ENCODE assay signal across 12 cellular contexts in genomic region chr17:80279895-80280294, GRCh38. TPM values are rescaled to one million over a fixed set of nuclear protein-coding genes. Genes with fewer than 3 reads are reported as not detected.
DNase-seq lines count a peak whose midpoint lies in the region; ATAC-seq and TF ChIP-seq lines count a peak whose summit lies in the region.
"Had no signal": no experiment of that assay in that cellular context is flagged by ENCODE, and none has a peak within 500 bp of the region (broad histone marks: within the 10 kb centered on the region; RNA-seq: fewer than 3 reads in every experiment).

No MANE protein-coding gene starts in this region.

- no peak overlapping the region for H2AFZ ChIP-seq in fibroblast of lung (ENCODE audit: low read length)

- ATAC-seq in RWPE2 (ENCODE audit: low read depth) (peak; percentile 31; the same call in 1 of the 3 replicates), omental fat pad (ENCODE audit: low FRiP score) (peak; percentile 94), HG03280 (IDR thresholded peaks at IDR 0.05; ENCODE audit: unreplicated experiment) (no peak), GM21576 (IDR thresholded peaks at IDR 0.05; ENCODE audit: unreplicated experiment) (no peak)
- no peak for ATAC-seq in effector memory CD8-positive, alpha-beta T cell (replicated peaks)

- no peak overlapping the region for H3K9ac ChIP-seq in fibroblast of lung (ENCODE audit: insufficient read depth, low read length)

- no peaks in the 10 kb centered on the region for H3K27me3 Mint-ChIP-seq in effector memory CD8-positive, alpha-beta T cell

- peaks cover 10% of the 10 kb centered on the region for H3K79me2 ChIP-seq in fibroblast of lung (ENCODE audit: control insufficient read depth, insufficient read depth, low read length)

- H3K9me3 Mint-ChIP-seq in effector memory CD8-positive, alpha-beta T cell: no peaks in the 10 kb centered on the region

- no peak overlapping the region for H3K4me2 ChIP-seq in fibroblast of lung (ENCODE audit: extremely low read depth, insufficient read depth, low read length)

- H3K4me3 Mint-ChIP-seq in effector memory CD8-positive, alpha-beta T cell: no peak overlapping the region

- no peak overlapping the region for H3K4me3 ChIP-seq in AG10803 (ENCODE audit: low read length)
- H3K4me3 ChIP-seq in RWPE2 (ENCODE audit: severe bottlenecking): no peak overlapping the region
- no peak overlapping the region for H3K4me3 ChIP-seq in fibroblast of lung (replicated peaks in 1 of 4; ENCODE audit: control extremely low read depth in 1 of 4, insufficient read depth in 1 of 4, low read depth in 3 of 4, low read length in 4 of 4)
- H3K4me3 ChIP-seq: right lobe of liver had no signal

- in situ Hi-C loops in ACHN (cut with HindIII; ENCODE audit: low pct_ligation_motif_present, low pct_unique_long_range_greater_than_20kb, low sequenced_read_pairs): no loop called here

- no peak overlapping the region for H3K27ac ChIP-seq in RWPE2 (ENCODE audit: poor library complexity, severe bottlenecking)
- no peak overlapping the region for H3K27ac ChIP-seq in fibroblast of lung (ENCODE audit: insufficient read depth, low read length)
- H3K27ac ChIP-seq: right lobe of liver had no signal

- H3K36me3 Mint-ChIP-seq in effector memory CD8-positive, alpha-beta T cell (ENCODE audit: insufficient read depth): peaks cover 85% of the 10 kb centered on the region

- TF ChIP-seq CTCF in AG10803 (conservative IDR thresholded peaks at IDR 0.05; ENCODE audit: low read length): peak; percentile 30; the same call in 1 of the 2 replicates
- no peak for TF ChIP-seq CTCF in RWPE2 (IDR thresholded peaks at IDR 0.05; ENCODE audit: poor library complexity, severe bottlenecking)
- TF ChIP-seq CTCF in fibroblast of lung (conservative IDR thresholded peaks at IDR 0.05 in 1 of 2, IDR thresholded peaks at IDR 0.05 in 1 of 2; ENCODE audit: low read depth in 1 of 2, low read length in 2 of 2): peak in 1 of 2 donors; percentile 24
- no peak for TF ChIP-seq CTCF in omental fat pad (IDR thresholded peaks at IDR 0.05)

- no peaks in the 10 kb centered on the region for H3K9me3 ChIP-seq in RWPE2 (ENCODE audit: severe bottlenecking)
- no peaks in the 10 kb centered on the region for H3K9me3 ChIP-seq in fibroblast of lung (ENCODE audit: control insufficient read depth, insufficient read depth, low read depth, low read length)
- H3K9me3 ChIP-seq: right lobe of liver had no signal

- DNase-seq in AG10803 (ENCODE audit: low read depth) (peak; percentile 87), RWPE2 (ENCODE audit: low spot score) (no peak), fibroblast of lung (ENCODE audit: low read depth in 2 of 2) (peak; percentile 65 to 90), omental fat pad (ENCODE audit: low spot score) (no peak), ACHN (no peak)
- no peak for DNase-seq in effector memory CD8-positive, alpha-beta T cell
- DNase-seq: activated naive CD4-positive, alpha-beta T cell treated with anti-CD3 and anti-CD28 coated beads, Interleukin-2, amount 50 U/mL, for 16 hours; NCI-H1417; trophoblast cell had no signal

- H3K4me1 Mint-ChIP-seq in effector memory CD8-positive, alpha-beta T cell (ENCODE audit: low read depth in 2 of 2): peaks cover 31 to 42% of the 10 kb centered on the region in 2 donors

- H3K27me3 ChIP-seq in RWPE2 (ENCODE audit: insufficient read depth, poor library complexity, severe bottlenecking): no peaks in the 10 kb centered on the region
- no peaks in the 10 kb centered on the region for H3K27me3 ChIP-seq in fibroblast of lung (ENCODE audit: control insufficient read depth, insufficient read depth, low read length)
- H3K27me3 ChIP-seq: right lobe of liver had no signal

- H3K36me3 ChIP-seq in RWPE2 (ENCODE audit: low read depth): peaks cover 41% of the 10 kb centered on the region
- H3K36me3 ChIP-seq in fibroblast of lung (ENCODE audit: control insufficient read depth, insufficient read depth, low read length): peaks cover 22% of the 10 kb centered on the region

- H3K27ac Mint-ChIP-seq in effector memory CD8-positive, alpha-beta T cell: peak overlapping the region in 1 of 2 donors; percentile 86

- H4K20me1 ChIP-seq in fibroblast of lung (ENCODE audit: control insufficient read depth, extremely low read depth, insufficient read depth, low read length): no peaks in the 10 kb centered on the region

- no peaks in the 10 kb centered on the region for H3K4me1 ChIP-seq in RWPE2 (ENCODE audit: insufficient read depth, poor library complexity, severe bottlenecking)
- H3K4me1 ChIP-seq in fibroblast of lung (ENCODE audit: control insufficient read depth, extremely low read depth, insufficient read depth, low read length): peaks cover 5% of the 10 kb centered on the region
- H3K4me1 ChIP-seq: right lobe of liver had no signal

RNA-seq across cellular contexts. Expression of gene RNF213, which starts 19.2 kb away (rescaled TPM):
- total RNA-seq in fibroblast of lung: 130 and 245 TPM in 2 replicates
- 36.8 and 56.2 TPM in 2 replicates for polyA plus RNA-seq in fibroblast of lung
- polyA plus RNA-seq in fibroblast of lung (2012): 40.9 and 54.7 TPM in 2 replicates
- 609 and 665 TPM in 2 replicates for polyA minus RNA-seq in fibroblast of lung (ENCODE audit: low replicate concordance)
- total RNA-seq in omental fat pad: 100 to 1,000 TPM in 2 of 4 donors, 10 to 100 TPM in 2; 83.6 to 205 (median 103) TPM

RNA-seq across cellular contexts. Expression of gene SLC26A11, which starts 59.7 kb away (rescaled TPM):
- total RNA-seq in fibroblast of lung (8.2 and 19.3 TPM in 2 replicates), omental fat pad (10 to 100 TPM in 3 of 4 donors, 1 to 10 TPM in 1; 9.1 to 18.9 (median 11.3) TPM)
- polyA plus RNA-seq in fibroblast of lung: 5.8 and 6.5 TPM in 2 replicates
- 6.7 and 10.5 TPM in 2 replicates for polyA plus RNA-seq in fibroblast of lung (2012)
- polyA minus RNA-seq in fibroblast of lung (ENCODE audit: low replicate concordance): 11.0 and 11.6 TPM in 2 replicates

RNA-seq across cellular contexts. Expression of gene SGSH, which starts 59.8 kb away (rescaled TPM):
- total RNA-seq in fibroblast of lung (12.1 and 26.9 TPM in 2 replicates), omental fat pad (10 to 100 TPM; 16.2 to 32.2 (median 28.0) TPM)
- polyA plus RNA-seq in fibroblast of lung: 57.2 and 70.7 TPM in 2 replicates
- polyA plus RNA-seq in fibroblast of lung (2012): 40.5 and 55.2 TPM in 2 replicates
- polyA minus RNA-seq in fibroblast of lung (ENCODE audit: low replicate concordance): 114 and 187 TPM in 2 replicates

Comparison
In these comparisons a context has a peak if more than half of its experiments do, and no peak if none do; other contexts are left out.
1. DNase-seq: peak in AG10803 (single experiment) and fibroblast of lung (2 of 2); none in RWPE2 (single experiment), omental fat pad (single experiment), effector memory CD8-positive, alpha-beta T cell (0 of 3) and ACHN (single experiment).
2. ATAC-seq: peak in RWPE2 (single experiment) and omental fat pad (single experiment); none in effector memory CD8-positive, alpha-beta T cell (single experiment), HG03280 (single experiment) and GM21576 (single experiment).